29 cellular contexts compared by ENCODE assay signal in the genomic region with DNA sequence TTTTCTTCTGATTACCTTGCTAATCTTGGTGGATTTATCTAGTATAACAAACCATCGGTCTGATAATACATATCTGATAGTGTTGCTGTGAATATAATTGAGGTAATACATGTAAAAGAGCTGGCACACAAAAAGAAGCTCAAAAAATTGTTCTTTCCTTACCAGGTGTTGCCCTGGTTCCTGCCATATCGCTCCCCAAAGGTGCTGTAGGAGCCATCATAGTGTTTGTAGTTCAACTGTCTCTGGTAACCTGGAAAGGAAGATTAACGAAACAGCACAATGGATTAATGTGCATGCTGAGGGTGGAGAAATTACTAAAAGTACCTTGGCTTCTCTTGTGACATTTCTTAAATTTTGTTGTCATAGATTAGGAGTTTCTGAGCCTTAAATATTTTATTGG.
"Had no signal": no experiment of that assay in that cellular context is flagged by ENCODE, and none has a peak within 500 bp of the region (broad histone marks: within the 10 kb centered on the region; RNA-seq: fewer than 3 reads in every experiment).

No MANE protein-coding gene starts in this region.

- H3K36me3 Mint-ChIP-seq: stimulated activated effector memory CD8-positive, alpha-beta T cell treated with anti-CD3 and anti-CD28 coated beads, Interleukin-12 subunit alpha, Interleukin-12 subunit beta, amount 100 ng/mL, for 72 hours had no signal

- H3K27me3 ChIP-seq: stomach, suprapubic skin, testis, thyroid gland, tibial artery, tibial nerve, transverse colon, upper lobe of left lung, upper lobe of right lung, uterus, vagina had no signal

- H3K4me1 ChIP-seq: suprapubic skin, testis, thyroid gland, tibial artery, tibial nerve, transverse colon, upper lobe of right lung, uterus, vagina had no signal

- DNase-seq: stimulated activated CD4-positive, alpha-beta T cell treated with anti-CD3 and anti-CD28 coated beads, Interleukin-2, amount 100 ng/mL, for 48 hours; stimulated activated CD4-positive, alpha-beta T cell treated with anti-CD3 and anti-CD28 coated beads, Interleukin-4, amount 100 ng/mL, for 1 hour; stimulated activated CD4-positive, alpha-beta T cell treated with anti-CD3 and anti-CD28 coated beads, Interleukin-4, amount 100 ng/mL, for 24 hours; stimulated activated CD4-positive, alpha-beta T cell treated with anti-CD3 and anti-CD28 coated beads, Interleukin-4, amount 100 ng/mL, for 4 hours; stimulated activated CD8-positive, alpha-beta memory T cell treated with anti-CD3 and anti-CD28 coated beads, Interleukin-4, amount 100 ng/mL, for 48 hours; stimulated activated naive B cell treated with anti-CD40 and anti-IgM and Interleukin-4, amounts not matched to agents 10 μg/mL and 1 μg/mL and 100 μg/mL, for 72 hours; stimulated activated naive CD4-positive, alpha-beta T cell; stimulated activated naive CD4-positive, alpha-beta T cell treated with Interleukin-2 at 50 U/mL for 16 hours; stimulated activated naive CD8-positive, alpha-beta T cell treated with anti-CD3 and anti-CD28 coated beads, Interleukin-15, amount 100 ng/mL, for 72 hours; stimulated activated naive CD8-positive, alpha-beta T cell treated with anti-CD3 and anti-CD28 coated beads, Interleukin-15, Interleukin-2, amounts not matched to agents 100 U/mL and 50 U/mL, for 24 hours; stomach; substantia nigra; testis; thyroid gland; tibial artery; transverse colon; trophoblast cell; upper lobe of left lung; upper lobe of right lung; uterus had no signal

- H3K4me1 Mint-ChIP-seq: stimulated activated memory B cell treated with anti-CD40 and anti-IgM and Interleukin-4, amounts not matched to agents 10 μg/mL and 1 μg/mL and 100 μg/mL, for 72 hours; stimulated activated naive B cell treated with anti-CD40 and anti-IgM and Interleukin-4, amounts not matched to agents 10 μg/mL and 1 μg/mL and 100 μg/mL, for 72 hours; stimulated activated naive CD8-positive, alpha-beta T cell treated with anti-CD3 and anti-CD28 coated beads, Interleukin-15, amount 100 ng/mL, for 72 hours had no signal

- ATAC-seq: stimulated activated effector memory CD8-positive, alpha-beta T cell treated with anti-CD3 and anti-CD28 coated beads, Interleukin-12 subunit alpha, Interleukin-12 subunit beta, amount 100 ng/mL, for 72 hours; stimulated activated memory B cell treated with anti-CD40 and anti-IgM and Interleukin-4, amounts not matched to agents 10 μg/mL and 1 μg/mL and 100 μg/mL, for 72 hours; stimulated activated naive B cell treated with anti-CD40 and anti-IgM and Interleukin-4, amounts not matched to agents 10 μg/mL and 1 μg/mL and 100 μg/mL, for 72 hours; stimulated activated naive CD8-positive, alpha-beta T cell treated with anti-CD3 and anti-CD28 coated beads, Interleukin-15, amount 100 ng/mL, for 72 hours; stimulated activated naive CD8-positive, alpha-beta T cell treated with anti-CD3 and anti-CD28 coated beads, Interleukin-15, Interleukin-2, amounts not matched to agents 100 U/mL and 50 U/mL, for 24 hours; upper lobe of right lung had no signal

- H3K27ac ChIP-seq: stomach, suprapubic skin, testis, thoracic aorta, thyroid gland, tibial artery, tibial nerve, transverse colon, upper lobe of left lung, upper lobe of right lung, uterus, vagina had no signal

- H3K4me3 Mint-ChIP-seq: stimulated activated effector memory CD8-positive, alpha-beta T cell treated with anti-CD3 and anti-CD28 coated beads, Interleukin-12 subunit alpha, Interleukin-12 subunit beta, amount 100 ng/mL, for 72 hours; stimulated activated memory B cell treated with anti-CD40 and anti-IgM and Interleukin-4, amounts not matched to agents 10 μg/mL and 1 μg/mL and 100 μg/mL, for 72 hours; stimulated activated naive B cell treated with anti-CD40 and anti-IgM and Interleukin-4, amounts not matched to agents 10 μg/mL and 1 μg/mL and 100 μg/mL, for 72 hours; stimulated activated naive CD8-positive, alpha-beta T cell treated with anti-CD3 and anti-CD28 coated beads, Interleukin-15, amount 100 ng/mL, for 72 hours; stimulated activated naive CD8-positive, alpha-beta T cell treated with anti-CD3 and anti-CD28 coated beads, Interleukin-15, Interleukin-2, amounts not matched to agents 100 ng/mL and 50 ng/mL, for 24 hours; type B pancreatic cell had no signal

- H3K36me3 ChIP-seq: uterus had no signal

- H3K27ac Mint-ChIP-seq: stimulated activated effector memory CD8-positive, alpha-beta T cell treated with anti-CD3 and anti-CD28 coated beads, Interleukin-12 subunit alpha, Interleukin-12 subunit beta, amount 100 ng/mL, for 72 hours; stimulated activated memory B cell treated with anti-CD40 and anti-IgM and Interleukin-4, amounts not matched to agents 10 μg/mL and 1 μg/mL and 100 μg/mL, for 72 hours; stimulated activated naive B cell treated with anti-CD40 and anti-IgM and Interleukin-4, amounts not matched to agents 10 μg/mL and 1 μg/mL and 100 μg/mL, for 72 hours; stimulated activated naive CD8-positive, alpha-beta T cell treated with anti-CD3 and anti-CD28 coated beads, Interleukin-15, amount 100 ng/mL, for 72 hours; stimulated activated naive CD8-positive, alpha-beta T cell treated with anti-CD3 and anti-CD28 coated beads, Interleukin-15, Interleukin-2, amounts not matched to agents 100 ng/mL and 50 ng/mL, for 24 hours; type B pancreatic cell had no signal

- H3K27me3 Mint-ChIP-seq: stimulated activated naive CD8-positive, alpha-beta T cell treated with anti-CD3 and anti-CD28 coated beads, Interleukin-15, amount 100 ng/mL, for 72 hours; stimulated activated naive CD8-positive, alpha-beta T cell treated with anti-CD3 and anti-CD28 coated beads, Interleukin-15, Interleukin-2, amounts not matched to agents 100 ng/mL and 50 ng/mL, for 24 hours; type B pancreatic cell had no signal

- H3K4me3 ChIP-seq: stomach, suprapubic skin, testis, thoracic aorta, thyroid gland, tibial artery, tibial nerve, transverse colon, upper lobe of left lung, upper lobe of right lung, uterus, vagina had no signal

- FAIRE-seq: urothelium cell line had no signal

- H3K9me3 ChIP-seq: suprapubic skin, testis, thyroid gland, upper lobe of right lung had no signal
